Comparison of ENCODE assay signal across 1 cellular context in genomic region chr2:217789003-217789735, GRCh38.
TF ChIP-seq lines count a peak whose summit lies in the region.

No MANE protein-coding gene starts in this region.

TF ChIP-seq in HepG2, 621 proteins besides CTCF, POLR2A, EP300 and RAD21 (continued from another document):
- TF ChIP-seq ZNF574 (CRISPR knock-in tag; IDR thresholded peaks at IDR 0.05): peak; percentile 33; the same call in 1 of the 2 replicates
- TF ChIP-seq ZNF317 (CRISPR knock-in tag; IDR thresholded peaks at IDR 0.05): 0 out of 2 replicates have a peak, but pooled peaks have one; percentile 25
- peak; percentile 71 for TF ChIP-seq SRF (IDR thresholded peaks at IDR 0.05; ENCODE audit: low read depth, low read length)
- peak; percentile 74 for TF ChIP-seq PATZ1 (CRISPR knock-in tag; IDR thresholded peaks at IDR 0.05)
- no peak for TF ChIP-seq ETS1 (CRISPR knock-in tag; IDR thresholded peaks at IDR 0.05)
- TF ChIP-seq ZNF232 (CRISPR knock-in tag; IDR thresholded peaks at IDR 0.05; ENCODE audit: borderline replicate concordance): 0 out of 2 replicates have a peak, but pooled peaks have one; percentile 51
- peak; percentile 68; the same call in 1 of the 2 replicates for TF ChIP-seq ZNF274 (CRISPR knock-in tag; IDR thresholded peaks at IDR 0.05)
- TF ChIP-seq ARHGAP35 (CRISPR knock-in tag; IDR thresholded peaks at IDR 0.05; ENCODE audit: borderline replicate concordance): no peak
- no peak; the same call in 1 of the 2 replicates for TF ChIP-seq RXRA (CRISPR knock-in tag; IDR thresholded peaks at IDR 0.05)
- TF ChIP-seq ZNF33B (CRISPR knock-in tag; IDR thresholded peaks at IDR 0.05): 0 out of 2 replicates have a peak, but pooled peaks have one; percentile 69
- TF ChIP-seq MAF1 (CRISPR knock-in tag; IDR thresholded peaks at IDR 0.05; ENCODE audit: borderline replicate concordance): no peak
- TF ChIP-seq ZNF354B (CRISPR knock-in tag; IDR thresholded peaks at IDR 0.05): no peak
- peak; percentile 28 for TF ChIP-seq ASH2L (IDR thresholded peaks at IDR 0.05; ENCODE audit: insufficient read length, low read depth, low read length)
- TF ChIP-seq ZNF703 (CRISPR knock-in tag; IDR thresholded peaks at IDR 0.05; ENCODE audit: borderline replicate concordance): no peak
- TF ChIP-seq SRSF4 (IDR thresholded peaks at IDR 0.05; ENCODE audit: low read depth, low read length, poor library complexity, severe bottlenecking): no peak
- TF ChIP-seq ZNF614 (CRISPR knock-in tag; IDR thresholded peaks at IDR 0.05; ENCODE audit: borderline replicate concordance): no peak
- TF ChIP-seq, protein P1, sequence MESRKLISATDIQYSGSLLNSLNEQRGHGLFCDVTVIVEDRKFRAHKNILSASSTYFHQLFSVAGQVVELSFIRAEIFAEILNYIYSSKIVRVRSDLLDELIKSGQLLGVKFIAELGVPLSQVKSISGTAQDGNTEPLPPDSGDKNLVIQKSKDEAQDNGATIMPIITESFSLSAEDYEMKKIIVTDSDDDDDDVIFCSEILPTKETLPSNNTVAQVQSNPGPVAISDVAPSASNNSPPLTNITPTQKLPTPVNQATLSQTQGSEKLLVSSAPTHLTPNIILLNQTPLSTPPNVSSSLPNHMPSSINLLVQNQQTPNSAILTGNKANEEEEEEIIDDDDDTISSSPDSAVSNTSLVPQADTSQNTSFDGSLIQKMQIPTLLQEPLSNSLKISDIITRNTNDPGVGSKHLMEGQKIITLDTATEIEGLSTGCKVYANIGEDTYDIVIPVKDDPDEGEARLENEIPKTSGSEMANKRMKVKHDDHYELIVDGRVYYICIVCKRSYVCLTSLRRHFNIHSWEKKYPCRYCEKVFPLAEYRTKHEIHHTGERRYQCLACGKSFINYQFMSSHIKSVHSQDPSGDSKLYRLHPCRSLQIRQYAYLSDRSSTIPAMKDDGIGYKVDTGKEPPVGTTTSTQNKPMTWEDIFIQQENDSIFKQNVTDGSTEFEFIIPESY (CRISPR knock-in tag; IDR thresholded peaks at IDR 0.05): peak; percentile 39; the same call in 1 of the 2 replicates
- TF ChIP-seq ZFP41 (CRISPR knock-in tag; IDR thresholded peaks at IDR 0.05; ENCODE audit: borderline replicate concordance): peak; percentile 44; the same call in 1 of the 2 replicates
- no peak for TF ChIP-seq FOXP1 (IDR thresholded peaks at IDR 0.05)
- TF ChIP-seq FOXP1 (CRISPR knock-in tag; IDR thresholded peaks at IDR 0.05): no peak
- TF ChIP-seq, protein P2, sequence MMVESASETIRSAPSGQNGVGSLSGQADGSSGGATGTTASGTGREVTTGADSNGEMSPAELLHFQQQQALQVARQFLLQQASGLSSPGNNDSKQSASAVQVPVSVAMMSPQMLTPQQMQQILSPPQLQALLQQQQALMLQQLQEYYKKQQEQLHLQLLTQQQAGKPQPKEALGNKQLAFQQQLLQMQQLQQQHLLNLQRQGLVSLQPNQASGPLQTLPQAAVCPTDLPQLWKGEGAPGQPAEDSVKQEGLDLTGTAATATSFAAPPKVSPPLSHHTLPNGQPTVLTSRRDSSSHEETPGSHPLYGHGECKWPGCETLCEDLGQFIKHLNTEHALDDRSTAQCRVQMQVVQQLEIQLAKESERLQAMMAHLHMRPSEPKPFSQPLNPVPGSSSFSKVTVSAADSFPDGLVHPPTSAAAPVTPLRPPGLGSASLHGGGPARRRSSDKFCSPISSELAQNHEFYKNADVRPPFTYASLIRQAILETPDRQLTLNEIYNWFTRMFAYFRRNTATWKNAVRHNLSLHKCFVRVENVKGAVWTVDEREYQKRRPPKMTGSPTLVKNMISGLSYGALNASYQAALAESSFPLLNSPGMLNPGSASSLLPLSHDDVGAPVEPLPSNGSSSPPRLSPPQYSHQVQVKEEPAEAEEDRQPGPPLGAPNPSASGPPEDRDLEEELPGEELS (CRISPR knock-in tag; IDR thresholded peaks at IDR 0.05): no peak
- no peak for TF ChIP-seq ZZZ3 (CRISPR knock-in tag; IDR thresholded peaks at IDR 0.05; ENCODE audit: borderline replicate concordance)
- peak; percentile 75; the same call in 1 of the 2 replicates for TF ChIP-seq ZKSCAN8 (CRISPR knock-in tag; IDR thresholded peaks at IDR 0.05; ENCODE audit: borderline replicate concordance)
- TF ChIP-seq MXD4 (CRISPR knock-in tag; IDR thresholded peaks at IDR 0.05): 0 out of 2 replicates have a peak, but pooled peaks have one; percentile 49
- TF ChIP-seq ZNF124 (CRISPR knock-in tag; IDR thresholded peaks at IDR 0.05): 0 out of 2 replicates have a peak, but pooled peaks have one; percentile 45
- 0 out of 2 replicates have a peak, but pooled peaks have one; percentile 37 for TF ChIP-seq ZBTB7B (CRISPR knock-in tag; IDR thresholded peaks at IDR 0.05)
- no peak for TF ChIP-seq NBN (conservative IDR thresholded peaks at IDR 0.05)
- TF ChIP-seq ZNF740 (CRISPR knock-in tag; IDR thresholded peaks at IDR 0.05): no peak
- TF ChIP-seq ZNF597 (CRISPR knock-in tag; IDR thresholded peaks at IDR 0.05): no peak
- TF ChIP-seq SRY (CRISPR knock-in tag; IDR thresholded peaks at IDR 0.05): 0 out of 2 replicates have a peak, but pooled peaks have one; percentile 9
- TF ChIP-seq ZNF792 (CRISPR knock-in tag; IDR thresholded peaks at IDR 0.05): 0 out of 2 replicates have a peak, but pooled peaks have one; percentile 35
- TF ChIP-seq IKZF4 (CRISPR knock-in tag; IDR thresholded peaks at IDR 0.05; ENCODE audit: borderline replicate concordance, low read depth, not compliant biosample characterization): peak; percentile 45
- TF ChIP-seq SP140L (CRISPR knock-in tag; IDR thresholded peaks at IDR 0.05; ENCODE audit: borderline replicate concordance): 0 out of 2 replicates have a peak, but pooled peaks have one; percentile 77
- TF ChIP-seq HMGXB4 (CRISPR knock-in tag; IDR thresholded peaks at IDR 0.05; ENCODE audit: borderline replicate concordance in 1 of 2, low read depth in 1 of 2): peak; percentile 56 to 90
- peak; percentile 56 for TF ChIP-seq ERF (CRISPR knock-in tag; IDR thresholded peaks at IDR 0.05)
